1 cellular context compared by ENCODE assay signal in genomic region chr16:30609928-30610839, GRCh38.
TF ChIP-seq lines count a peak whose summit lies in the region.

Gene ZNF689 (minus strand): TSS chr16:30610389. CDS start chr16:30610041, 348 bp downstream.

TF ChIP-seq in HepG2, 621 proteins besides CTCF, POLR2A, EP300 and RAD21 (continued from another document and continues in another):
- 0 out of 2 replicates have a peak, but pooled peaks have one; percentile 81 for TF ChIP-seq ZBTB4 (CRISPR knock-in tag; IDR thresholded peaks at IDR 0.05; ENCODE audit: borderline replicate concordance)
- TF ChIP-seq ZNF878 (CRISPR knock-in tag; IDR thresholded peaks at IDR 0.05), result peak; percentile 90
- TF ChIP-seq, protein P1, sequence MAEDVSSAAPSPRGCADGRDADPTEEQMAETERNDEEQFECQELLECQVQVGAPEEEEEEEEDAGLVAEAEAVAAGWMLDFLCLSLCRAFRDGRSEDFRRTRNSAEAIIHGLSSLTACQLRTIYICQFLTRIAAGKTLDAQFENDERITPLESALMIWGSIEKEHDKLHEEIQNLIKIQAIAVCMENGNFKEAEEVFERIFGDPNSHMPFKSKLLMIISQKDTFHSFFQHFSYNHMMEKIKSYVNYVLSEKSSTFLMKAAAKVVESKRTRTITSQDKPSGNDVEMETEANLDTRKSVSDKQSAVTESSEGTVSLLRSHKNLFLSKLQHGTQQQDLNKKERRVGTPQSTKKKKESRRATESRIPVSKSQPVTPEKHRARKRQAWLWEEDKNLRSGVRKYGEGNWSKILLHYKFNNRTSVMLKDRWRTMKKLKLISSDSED (CRISPR knock-in tag; IDR thresholded peaks at IDR 0.05), result no peak
- peak; percentile 99 for TF ChIP-seq ZSCAN30 (CRISPR knock-in tag; IDR thresholded peaks at IDR 0.05)
- TF ChIP-seq KDM5B (CRISPR knock-in tag; IDR thresholded peaks at IDR 0.05; ENCODE audit: borderline replicate concordance), result peak; percentile 96
- no peak for TF ChIP-seq SMARCC2 (IDR thresholded peaks at IDR 0.05)
- peak; percentile 90 for TF ChIP-seq MAX (IDR thresholded peaks at IDR 0.05)
- peak; percentile 93 for TF ChIP-seq BRCA1 (CRISPR knock-in tag; IDR thresholded peaks at IDR 0.05)
- TF ChIP-seq FOXO1 (CRISPR knock-in tag; IDR thresholded peaks at IDR 0.05), result no peak
- TF ChIP-seq, protein P2, sequence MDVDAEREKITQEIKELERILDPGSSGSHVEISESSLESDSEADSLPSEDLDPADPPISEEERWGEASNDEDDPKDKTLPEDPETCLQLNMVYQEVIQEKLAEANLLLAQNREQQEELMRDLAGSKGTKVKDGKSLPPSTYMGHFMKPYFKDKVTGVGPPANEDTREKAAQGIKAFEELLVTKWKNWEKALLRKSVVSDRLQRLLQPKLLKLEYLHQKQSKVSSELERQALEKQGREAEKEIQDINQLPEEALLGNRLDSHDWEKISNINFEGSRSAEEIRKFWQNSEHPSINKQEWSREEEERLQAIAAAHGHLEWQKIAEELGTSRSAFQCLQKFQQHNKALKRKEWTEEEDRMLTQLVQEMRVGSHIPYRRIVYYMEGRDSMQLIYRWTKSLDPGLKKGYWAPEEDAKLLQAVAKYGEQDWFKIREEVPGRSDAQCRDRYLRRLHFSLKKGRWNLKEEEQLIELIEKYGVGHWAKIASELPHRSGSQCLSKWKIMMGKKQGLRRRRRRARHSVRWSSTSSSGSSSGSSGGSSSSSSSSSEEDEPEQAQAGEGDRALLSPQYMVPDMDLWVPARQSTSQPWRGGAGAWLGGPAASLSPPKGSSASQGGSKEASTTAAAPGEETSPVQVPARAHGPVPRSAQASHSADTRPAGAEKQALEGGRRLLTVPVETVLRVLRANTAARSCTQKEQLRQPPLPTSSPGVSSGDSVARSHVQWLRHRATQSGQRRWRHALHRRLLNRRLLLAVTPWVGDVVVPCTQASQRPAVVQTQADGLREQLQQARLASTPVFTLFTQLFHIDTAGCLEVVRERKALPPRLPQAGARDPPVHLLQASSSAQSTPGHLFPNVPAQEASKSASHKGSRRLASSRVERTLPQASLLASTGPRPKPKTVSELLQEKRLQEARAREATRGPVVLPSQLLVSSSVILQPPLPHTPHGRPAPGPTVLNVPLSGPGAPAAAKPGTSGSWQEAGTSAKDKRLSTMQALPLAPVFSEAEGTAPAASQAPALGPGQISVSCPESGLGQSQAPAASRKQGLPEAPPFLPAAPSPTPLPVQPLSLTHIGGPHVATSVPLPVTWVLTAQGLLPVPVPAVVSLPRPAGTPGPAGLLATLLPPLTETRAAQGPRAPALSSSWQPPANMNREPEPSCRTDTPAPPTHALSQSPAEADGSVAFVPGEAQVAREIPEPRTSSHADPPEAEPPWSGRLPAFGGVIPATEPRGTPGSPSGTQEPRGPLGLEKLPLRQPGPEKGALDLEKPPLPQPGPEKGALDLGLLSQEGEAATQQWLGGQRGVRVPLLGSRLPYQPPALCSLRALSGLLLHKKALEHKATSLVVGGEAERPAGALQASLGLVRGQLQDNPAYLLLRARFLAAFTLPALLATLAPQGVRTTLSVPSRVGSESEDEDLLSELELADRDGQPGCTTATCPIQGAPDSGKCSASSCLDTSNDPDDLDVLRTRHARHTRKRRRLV (CRISPR knock-in tag; IDR thresholded peaks at IDR 0.05), result peak; percentile 90
- TF ChIP-seq BRF2 (CRISPR knock-in tag; IDR thresholded peaks at IDR 0.05), result peak; percentile 85
- peak; percentile 81; the same call in 1 of the 2 replicates for TF ChIP-seq MBNL3 (CRISPR knock-in tag; conservative IDR thresholded peaks at IDR 0.05)
- peak; percentile 74 for TF ChIP-seq ZFP1 (CRISPR knock-in tag; IDR thresholded peaks at IDR 0.05)
- no peak for TF ChIP-seq ZNF432 (CRISPR knock-in tag; IDR thresholded peaks at IDR 0.05; ENCODE audit: borderline replicate concordance)
- no peak; the same call in 1 of the 2 replicates for TF ChIP-seq ZNF772 (CRISPR knock-in tag; IDR thresholded peaks at IDR 0.05)
- TF ChIP-seq ZNF569 (CRISPR knock-in tag; IDR thresholded peaks at IDR 0.05; ENCODE audit: borderline replicate concordance), result peak; percentile 97; the same call in 1 of the 2 replicates
- TF ChIP-seq ZNF343 (CRISPR knock-in tag; IDR thresholded peaks at IDR 0.05), result peak; percentile 95; the same call in 1 of the 2 replicates
- no peak; the same call in 1 of the 2 replicates for TF ChIP-seq ZNF383 (CRISPR knock-in tag; IDR thresholded peaks at IDR 0.05; ENCODE audit: borderline replicate concordance)
- TF ChIP-seq SRSF1 (optimal IDR thresholded peaks at IDR 0.05; ENCODE audit: low read depth, low read length), result peak; percentile 97
- 0 out of 2 replicates have a peak, but pooled peaks have one; percentile 58 for TF ChIP-seq SIX4 (CRISPR knock-in tag; IDR thresholded peaks at IDR 0.05)
- TF ChIP-seq HMG20B (CRISPR knock-in tag; conservative IDR thresholded peaks at IDR 0.05), result peak; percentile 22; the same call in 1 of the 2 replicates
- TF ChIP-seq FOXJ3 (CRISPR knock-in tag; IDR thresholded peaks at IDR 0.05; ENCODE audit: borderline replicate concordance), result peak; percentile 74
- TF ChIP-seq, protein P3, sequence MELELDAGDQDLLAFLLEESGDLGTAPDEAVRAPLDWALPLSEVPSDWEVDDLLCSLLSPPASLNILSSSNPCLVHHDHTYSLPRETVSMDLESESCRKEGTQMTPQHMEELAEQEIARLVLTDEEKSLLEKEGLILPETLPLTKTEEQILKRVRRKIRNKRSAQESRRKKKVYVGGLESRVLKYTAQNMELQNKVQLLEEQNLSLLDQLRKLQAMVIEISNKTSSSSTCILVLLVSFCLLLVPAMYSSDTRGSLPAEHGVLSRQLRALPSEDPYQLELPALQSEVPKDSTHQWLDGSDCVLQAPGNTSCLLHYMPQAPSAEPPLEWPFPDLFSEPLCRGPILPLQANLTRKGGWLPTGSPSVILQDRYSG (CRISPR knock-in tag; IDR thresholded peaks at IDR 0.05), result peak; percentile 95; the same call in 1 of the 2 replicates
- no peak for TF ChIP-seq NFE2 (CRISPR knock-in tag; IDR thresholded peaks at IDR 0.05)
- TF ChIP-seq, protein P4, sequence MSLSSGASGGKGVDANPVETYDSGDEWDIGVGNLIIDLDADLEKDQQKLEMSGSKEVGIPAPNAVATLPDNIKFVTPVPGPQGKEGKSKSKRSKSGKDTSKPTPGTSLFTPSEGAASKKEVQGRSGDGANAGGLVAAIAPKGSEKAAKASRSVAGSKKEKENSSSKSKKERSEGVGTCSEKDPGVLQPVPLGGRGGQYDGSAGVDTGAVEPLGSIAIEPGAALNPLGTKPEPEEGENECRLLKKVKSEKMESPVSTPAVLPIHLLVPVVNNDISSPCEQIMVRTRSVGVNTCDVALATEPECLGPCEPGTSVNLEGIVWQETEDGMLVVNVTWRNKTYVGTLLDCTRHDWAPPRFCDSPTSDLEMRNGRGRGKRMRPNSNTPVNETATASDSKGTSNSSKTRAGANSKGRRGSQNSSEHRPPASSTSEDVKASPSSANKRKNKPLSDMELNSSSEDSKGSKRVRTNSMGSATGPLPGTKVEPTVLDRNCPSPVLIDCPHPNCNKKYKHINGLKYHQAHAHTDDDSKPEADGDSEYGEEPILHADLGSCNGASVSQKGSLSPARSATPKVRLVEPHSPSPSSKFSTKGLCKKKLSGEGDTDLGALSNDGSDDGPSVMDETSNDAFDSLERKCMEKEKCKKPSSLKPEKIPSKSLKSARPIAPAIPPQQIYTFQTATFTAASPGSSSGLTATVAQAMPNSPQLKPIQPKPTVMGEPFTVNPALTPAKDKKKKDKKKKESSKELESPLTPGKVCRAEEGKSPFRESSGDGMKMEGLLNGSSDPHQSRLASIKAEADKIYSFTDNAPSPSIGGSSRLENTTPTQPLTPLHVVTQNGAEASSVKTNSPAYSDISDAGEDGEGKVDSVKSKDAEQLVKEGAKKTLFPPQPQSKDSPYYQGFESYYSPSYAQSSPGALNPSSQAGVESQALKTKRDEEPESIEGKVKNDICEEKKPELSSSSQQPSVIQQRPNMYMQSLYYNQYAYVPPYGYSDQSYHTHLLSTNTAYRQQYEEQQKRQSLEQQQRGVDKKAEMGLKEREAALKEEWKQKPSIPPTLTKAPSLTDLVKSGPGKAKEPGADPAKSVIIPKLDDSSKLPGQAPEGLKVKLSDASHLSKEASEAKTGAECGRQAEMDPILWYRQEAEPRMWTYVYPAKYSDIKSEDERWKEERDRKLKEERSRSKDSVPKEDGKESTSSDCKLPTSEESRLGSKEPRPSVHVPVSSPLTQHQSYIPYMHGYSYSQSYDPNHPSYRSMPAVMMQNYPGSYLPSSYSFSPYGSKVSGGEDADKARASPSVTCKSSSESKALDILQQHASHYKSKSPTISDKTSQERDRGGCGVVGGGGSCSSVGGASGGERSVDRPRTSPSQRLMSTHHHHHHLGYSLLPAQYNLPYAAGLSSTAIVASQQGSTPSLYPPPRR (CRISPR knock-in tag; IDR thresholded peaks at IDR 0.05; ENCODE audit: borderline replicate concordance), result peak; percentile 57; the same call in 1 of the 2 replicates
- TF ChIP-seq, protein P5, sequence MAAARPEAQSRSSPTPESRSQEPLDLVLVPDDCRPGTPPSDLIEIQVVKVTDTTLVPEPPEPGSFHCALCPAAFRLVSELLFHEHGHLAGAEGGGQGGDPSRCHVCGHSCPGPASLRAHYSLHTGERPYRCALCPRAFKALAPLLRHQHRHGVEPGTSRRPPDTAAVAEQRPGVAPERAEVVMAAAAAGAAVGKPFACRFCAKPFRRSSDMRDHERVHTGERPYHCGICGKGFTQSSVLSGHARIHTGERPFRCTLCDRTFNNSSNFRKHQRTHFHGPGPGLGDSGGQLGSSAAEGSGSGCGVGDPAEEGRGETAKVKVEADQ (CRISPR knock-in tag; IDR thresholded peaks at IDR 0.05; ENCODE audit: borderline replicate concordance), result peak; percentile 98
- TF ChIP-seq ZSCAN9 (CRISPR knock-in tag; IDR thresholded peaks at IDR 0.05; ENCODE audit: borderline replicate concordance), result peak; percentile 83; the same call in 1 of the 2 replicates
- TF ChIP-seq, protein P6, sequence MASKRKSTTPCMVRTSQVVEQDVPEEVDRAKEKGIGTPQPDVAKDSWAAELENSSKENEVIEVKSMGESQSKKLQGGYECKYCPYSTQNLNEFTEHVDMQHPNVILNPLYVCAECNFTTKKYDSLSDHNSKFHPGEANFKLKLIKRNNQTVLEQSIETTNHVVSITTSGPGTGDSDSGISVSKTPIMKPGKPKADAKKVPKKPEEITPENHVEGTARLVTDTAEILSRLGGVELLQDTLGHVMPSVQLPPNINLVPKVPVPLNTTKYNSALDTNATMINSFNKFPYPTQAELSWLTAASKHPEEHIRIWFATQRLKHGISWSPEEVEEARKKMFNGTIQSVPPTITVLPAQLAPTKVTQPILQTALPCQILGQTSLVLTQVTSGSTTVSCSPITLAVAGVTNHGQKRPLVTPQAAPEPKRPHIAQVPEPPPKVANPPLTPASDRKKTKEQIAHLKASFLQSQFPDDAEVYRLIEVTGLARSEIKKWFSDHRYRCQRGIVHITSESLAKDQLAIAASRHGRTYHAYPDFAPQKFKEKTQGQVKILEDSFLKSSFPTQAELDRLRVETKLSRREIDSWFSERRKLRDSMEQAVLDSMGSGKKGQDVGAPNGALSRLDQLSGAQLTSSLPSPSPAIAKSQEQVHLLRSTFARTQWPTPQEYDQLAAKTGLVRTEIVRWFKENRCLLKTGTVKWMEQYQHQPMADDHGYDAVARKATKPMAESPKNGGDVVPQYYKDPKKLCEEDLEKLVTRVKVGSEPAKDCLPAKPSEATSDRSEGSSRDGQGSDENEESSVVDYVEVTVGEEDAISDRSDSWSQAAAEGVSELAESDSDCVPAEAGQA (IDR thresholded peaks at IDR 0.05; ENCODE audit: low read depth), result peak; percentile 90
- TF ChIP-seq, protein P6 (CRISPR knock-in tag; IDR thresholded peaks at IDR 0.05; ENCODE audit: borderline replicate concordance), result 0 out of 2 replicates have a peak, but pooled peaks have one; percentile 70
- TF ChIP-seq GABPA (IDR thresholded peaks at IDR 0.05; ENCODE audit: low read depth, low read length), result peak; percentile 48
- peak; percentile 85 for TF ChIP-seq GABPA (CRISPR knock-in tag; IDR thresholded peaks at IDR 0.05; ENCODE audit: low read depth)
